ENCODE assay signal across 1 cellular context in genomic region chr11:95445746-95446333, GRCh38.
TF ChIP-seq lines count a peak whose summit lies in the region.

No MANE protein-coding gene starts in this region.

TF ChIP-seq in K562, 482 proteins besides CTCF, POLR2A, EP300 and RAD21:
- TF ChIP-seq HDAC2 (IDR thresholded peaks at IDR 0.05) (no peak), MAFF (IDR thresholded peaks at IDR 0.05; ENCODE audit: low read length) (no peak), HNRNPLL (IDR thresholded peaks at IDR 0.05; ENCODE audit: low read depth, low read length, poor library complexity, severe bottlenecking) (no peak), ZNF584 (CRISPR knock-in tag; IDR thresholded peaks at IDR 0.05; ENCODE audit: low read depth) (no peak), REST (CRISPR knock-in tag; IDR thresholded peaks at IDR 0.05; ENCODE audit: low read depth) (no peak), BRF2 (IDR thresholded peaks at IDR 0.05; ENCODE audit: borderline replicate concordance, insufficient read depth, insufficient read length) (no peak), ZNF511 (CRISPR knock-in tag; IDR thresholded peaks at IDR 0.05) (no peak), RHOXF2B (CRISPR knock-in tag; conservative IDR thresholded peaks at IDR 0.05) (no peak), RBM15 (IDR thresholded peaks at IDR 0.05; ENCODE audit: insufficient read depth, low read length) (no peak), MTF1 (CRISPR knock-in tag; IDR thresholded peaks at IDR 0.05; ENCODE audit: borderline replicate concordance) (no peak), HDAC6 (IDR thresholded peaks at IDR 0.05; ENCODE audit: low read depth, low read length) (no peak), TGIF2 (CRISPR knock-in tag; IDR thresholded peaks at IDR 0.05) (no peak), NR2F6 (CRISPR knock-in tag; IDR thresholded peaks at IDR 0.05) (no peak), MYNN (IDR thresholded peaks at IDR 0.05) (no peak), MYNN (CRISPR knock-in tag; IDR thresholded peaks at IDR 0.05) (no peak), ZNF707 (CRISPR knock-in tag; conservative IDR thresholded peaks at IDR 0.05) (no peak), CHAMP1 (IDR thresholded peaks at IDR 0.05) (no peak), LARP7 (IDR thresholded peaks at IDR 0.05) (no peak)
